Comparison of ENCODE assay signal across 16 cellular contexts in the genomic region with DNA sequence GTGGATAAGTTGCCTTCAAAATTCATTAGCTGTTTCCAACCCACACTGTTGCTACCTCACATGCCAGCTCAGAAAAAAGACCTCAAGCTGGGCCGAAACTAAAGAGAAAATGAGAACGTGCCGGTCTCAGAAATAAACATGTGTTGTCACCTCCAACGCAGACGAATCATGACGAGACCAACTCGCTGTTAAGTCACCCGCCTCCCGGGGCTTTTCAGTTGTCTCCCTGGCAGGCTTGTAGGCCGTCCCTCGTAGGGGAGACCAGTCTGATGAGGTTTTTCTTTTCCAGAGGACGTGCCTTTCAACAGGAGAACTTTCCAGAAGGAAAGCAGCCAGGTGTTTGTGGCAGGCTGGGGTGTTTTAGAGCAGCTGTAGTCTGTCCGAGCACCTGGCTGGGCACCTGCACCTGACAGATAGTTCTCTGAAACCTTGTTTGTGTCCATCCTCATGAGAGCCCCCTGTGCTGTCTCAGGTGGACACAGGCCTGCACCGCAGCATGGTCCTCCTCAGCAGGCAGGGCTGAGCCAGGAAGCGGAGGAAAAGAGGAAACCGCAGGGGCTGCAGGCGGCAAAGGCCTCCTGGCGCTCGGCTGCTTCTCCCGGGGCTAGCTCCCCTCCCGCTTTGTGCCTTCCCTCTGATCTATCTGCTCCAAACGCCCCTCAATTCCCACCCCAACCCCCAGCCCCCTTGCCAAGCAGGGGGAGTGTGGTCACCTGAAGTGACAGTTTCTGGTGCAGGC.
DNase-seq lines count a peak whose midpoint lies in the region; ATAC-seq and TF ChIP-seq lines count a peak whose summit lies in the region.
"Had no signal": no experiment of that assay in that cellular context is flagged by ENCODE, and none has a peak within 500 bp of the region (broad histone marks: within the 10 kb centered on the region; RNA-seq: fewer than 3 reads in every experiment).

No MANE protein-coding gene starts in this region.

- H3K4me3 ChIP-seq in gastroesophageal sphincter (no peak overlapping the region), osteoblast (ENCODE audit: insufficient read depth, low read length) (no peak overlapping the region)
- H3K4me3 ChIP-seq: HAP-1 had no signal

- no peaks in the 10 kb centered on the region for H3K79me2 ChIP-seq in osteoblast (ENCODE audit: insufficient read depth, low read length)

- H3K27me3 ChIP-seq in gastroesophageal sphincter (no peaks in the 10 kb centered on the region), osteoblast (ENCODE audit: insufficient read depth, low read length) (no peaks in the 10 kb centered on the region)

- H3K9me3 ChIP-seq in gastroesophageal sphincter: no peaks in the 10 kb centered on the region
- H3K9me3 ChIP-seq in osteoblast (ENCODE audit: low read depth, low read length): no peaks in the 10 kb centered on the region
- H3K9me3 ChIP-seq: HAP-1 had no signal

- no peak for TF ChIP-seq POLR2A in gastroesophageal sphincter (IDR thresholded peaks at IDR 0.05)

- no peaks in the 10 kb centered on the region for H4K20me1 ChIP-seq in osteoblast (ENCODE audit: insufficient read depth, low read length)

- WGBS in gastroesophageal sphincter (ENCODE audit: low coverage in 1 of 2), 2 donors: 60 to 75% methylated on average over 10 to 15 of the region's 22 CpGs

- TF ChIP-seq EP300 in gastroesophageal sphincter (IDR thresholded peaks at IDR 0.05): no peak

- no peak overlapping the region for H2AFZ ChIP-seq in osteoblast (ENCODE audit: low read length)

- no peak for ATAC-seq in left ventricle myocardium superior
- ATAC-seq in gastroesophageal sphincter: no peak
- no peak for ATAC-seq in HG02973 (IDR thresholded peaks at IDR 0.05; ENCODE audit: unreplicated experiment)
- no peak for ATAC-seq in HG03025 (IDR thresholded peaks at IDR 0.05; ENCODE audit: low FRiP score, unreplicated experiment)

- H3K4me1 ChIP-seq in gastroesophageal sphincter: peaks cover 4 to 79% (median 19%) of the 10 kb centered on the region in 3 donors
- H3K4me1 ChIP-seq in osteoblast (ENCODE audit: insufficient read depth, low read length): peaks cover 4% of the 10 kb centered on the region
- H3K4me1 ChIP-seq: HAP-1 had no signal

- peaks cover 0 to 67% of the 10 kb centered on the region in 2 donors for H3K36me3 ChIP-seq in gastroesophageal sphincter
- peaks cover 2% of the 10 kb centered on the region for H3K36me3 ChIP-seq in osteoblast (ENCODE audit: insufficient read depth, low read length)
- H3K36me3 ChIP-seq: HAP-1 had no signal

- peak overlapping the region in 3 of 4 donors; percentile 46 to 86 (median 58) for H3K27ac ChIP-seq in gastroesophageal sphincter
- no peak overlapping the region for H3K27ac ChIP-seq in osteoblast (ENCODE audit: low read depth, low read length)
- H3K27ac ChIP-seq: C4-2B, HL-60 had no signal

- DNase-seq in left ventricle myocardium superior: peak; percentile 12
- no peak for DNase-seq in cardiac septum (ENCODE audit: low spot score)
- DNase-seq in osteoblast (ENCODE audit: insufficient read length, low spot score, missing footprints): peak; percentile 72
- DNase-seq in activated CD4-positive, alpha-beta T cell treated with anti-CD3 and anti-CD28 coated beads for 4 hours: no peak
- DNase-seq: ACHN; CD4-positive, alpha-beta memory T cell; DMS79 treated with DMSO at 0.1 percent for 48 hours; EL; GOT3; HFFc6 had no signal

- TF ChIP-seq CTCF in gastroesophageal sphincter (IDR thresholded peaks at IDR 0.05): no peak
- TF ChIP-seq CTCF in osteoblast (IDR thresholded peaks at IDR 0.05; ENCODE audit: extremely low read depth, low read depth, low read length): no peak

- intact Hi-C loops in left ventricle myocardium superior (cut with micrococcal nuclease) (no loop called here), cardiac septum (cut with DNase I) (no loop called here)

- no peak overlapping the region for H3K4me2 ChIP-seq in osteoblast (ENCODE audit: insufficient read depth, low read length)

Comparison
In these comparisons a context has a peak if more than half of its experiments do, and no peak if none do; other contexts are left out.
1. DNase-seq: peak in left ventricle myocardium superior (single experiment) and osteoblast (single experiment); none in cardiac septum (single experiment) and activated CD4-positive, alpha-beta T cell treated with anti-CD3 and anti-CD28 coated beads for 4 hours (0 of 2).